Comparison of ENCODE assay signal across 13 cellular contexts in genomic region chr17:2351269-2351668, GRCh38. TPM values are rescaled to one million over a fixed set of nuclear protein-coding genes. Genes with fewer than 3 reads are reported as not detected.
DNase-seq lines count a peak whose midpoint lies in the region; ATAC-seq and TF ChIP-seq lines count a peak whose summit lies in the region.
"Had no signal": no experiment of that assay in that cellular context is flagged by ENCODE, and none has a peak within 500 bp of the region (broad histone marks: within the 10 kb centered on the region; RNA-seq: fewer than 3 reads in every experiment).

No MANE protein-coding gene starts in this region.

- no peak overlapping the region for H2AFZ ChIP-seq in neuronal stem cell (ENCODE audit: low read length)
- H2AFZ ChIP-seq: GM23338 had no signal

- H2BK120ac ChIP-seq in neuronal stem cell (ENCODE audit: low read depth, low read length): no peak overlapping the region

- H4K8ac ChIP-seq in neuronal stem cell (ENCODE audit: low read depth, low read length): peak overlapping the region; percentile 24

- ATAC-seq in stimulated activated naive CD8-positive, alpha-beta T cell treated with anti-CD3 and anti-CD28 coated beads, Interleukin-15, amount 100 ng/mL, for 72 hours: no peak
- ATAC-seq: GM23338 had no signal

- no peak for TF ChIP-seq CTCF in RWPE1 (conservative IDR thresholded peaks at IDR 0.05; ENCODE audit: low read depth)

- peak overlapping the region; percentile 34 for H3K9ac ChIP-seq in neuronal stem cell (ENCODE audit: low read depth, low read length, poor library complexity)

- H3K23ac ChIP-seq in neuronal stem cell (ENCODE audit: low read depth, low read length, poor library complexity): peak overlapping the region; percentile 58

- no peaks in the 10 kb centered on the region for H3K36me3 Mint-ChIP-seq in activated CD4-positive, alpha-beta memory T cell treated with anti-CD3 and anti-CD28 coated beads, Interleukin-2, amount 10 ng/mL, durations not matched to agents 7 days and 5 days (ENCODE audit: low read depth)
- H3K36me3 Mint-ChIP-seq: CD4-positive, CD25-positive, alpha-beta regulatory T cell had no signal

- peak overlapping the region; percentile 95 for H2BK12ac ChIP-seq in neuronal stem cell (ENCODE audit: low read length)

- peak overlapping the region; percentile 38 for H3K14ac ChIP-seq in neuronal stem cell (ENCODE audit: low read length)

- peak overlapping the region; percentile 90 for H4K91ac ChIP-seq in neuronal stem cell (ENCODE audit: low read depth, low read length, poor library complexity)

- no peak overlapping the region for H3K27ac Mint-ChIP-seq in stimulated activated naive CD8-positive, alpha-beta T cell treated with anti-CD3 and anti-CD28 coated beads, Interleukin-15, amount 100 ng/mL, for 72 hours
- no peak overlapping the region for H3K27ac Mint-ChIP-seq in activated CD4-positive, alpha-beta memory T cell treated with anti-CD3 and anti-CD28 coated beads, Interleukin-2, amount 10 ng/mL, durations not matched to agents 7 days and 5 days
- H3K27ac Mint-ChIP-seq: CD4-positive, CD25-positive, alpha-beta regulatory T cell had no signal

- peak overlapping the region; percentile 69 for H3K4ac ChIP-seq in neuronal stem cell (ENCODE audit: low read length)

- H3K4me2 ChIP-seq in neuronal stem cell (ENCODE audit: insufficient read depth, low read length, poor library complexity, severe bottlenecking): no peak overlapping the region
- H3K4me2 ChIP-seq: GM23338 had no signal

- DNase-seq in RWPE1 (ENCODE audit: low spot score) (no peak), ecto neural progenitor cell (ENCODE audit: low spot score) (peak; percentile 42), neuronal stem cell (ENCODE audit: low spot score) (no peak)
- no peak for DNase-seq in stimulated activated naive CD8-positive, alpha-beta T cell treated with anti-CD3 and anti-CD28 coated beads, Interleukin-15, amount 100 ng/mL, for 72 hours
- no peak for DNase-seq in activated CD8-positive, alpha-beta memory T cell treated with anti-CD3 and anti-CD28 coated beads, Interleukin-2, amount 50 U/mL, for 48 hours
- DNase-seq in activated CD4-positive, alpha-beta memory T cell treated with anti-CD3 and anti-CD28 coated beads, Interleukin-2, amount 10 ng/mL, durations not matched to agents 7 days and 5 days: no peak
- DNase-seq: BE2C; C1 segment of cervical spinal cord; Caco-2; CD4-positive, CD25-positive, alpha-beta regulatory T cell; HCEC 1CT; IMR-90 had no signal

- H3K18ac ChIP-seq in neuronal stem cell (ENCODE audit: low read length): peak overlapping the region; percentile 91

- no peaks in the 10 kb centered on the region for H3K27me3 ChIP-seq in neuronal stem cell (ENCODE audit: control insufficient read depth in 3 of 3, insufficient read depth in 3 of 3, low read depth in 1 of 3, low read length in 3 of 3)
- H3K27me3 ChIP-seq: BE2C had no signal

- peaks cover 26% of the 10 kb centered on the region for H3K4me1 Mint-ChIP-seq in stimulated activated naive CD8-positive, alpha-beta T cell treated with anti-CD3 and anti-CD28 coated beads, Interleukin-15, amount 100 ng/mL, for 72 hours
- peaks cover 17% of the 10 kb centered on the region for H3K4me1 Mint-ChIP-seq in activated CD4-positive, alpha-beta memory T cell treated with anti-CD3 and anti-CD28 coated beads, Interleukin-2, amount 10 ng/mL, durations not matched to agents 7 days and 5 days

- H2AK5ac ChIP-seq in neuronal stem cell (ENCODE audit: low read depth, low read length): peak overlapping the region; percentile 94

- H3K9me3 Mint-ChIP-seq in stimulated activated naive CD8-positive, alpha-beta T cell treated with anti-CD3 and anti-CD28 coated beads, Interleukin-15, amount 100 ng/mL, for 72 hours: no peaks in the 10 kb centered on the region
- no peaks in the 10 kb centered on the region for H3K9me3 Mint-ChIP-seq in activated CD4-positive, alpha-beta memory T cell treated with anti-CD3 and anti-CD28 coated beads, Interleukin-2, amount 10 ng/mL, durations not matched to agents 7 days and 5 days
- H3K9me3 Mint-ChIP-seq: CD4-positive, CD25-positive, alpha-beta regulatory T cell; GM23338 had no signal

- WGBS in neuronal stem cell (ENCODE audit: extremely low coverage in 2 of 2, insufficient read length in 2 of 2, insufficient replicate concordance in 1 of 2), 2 donors: no CpG with 5 or more reads among the region's 6 CpGs

- no peaks in the 10 kb centered on the region for H3K9me3 ChIP-seq in neuronal stem cell (replicated peaks in 1 of 2; ENCODE audit: control insufficient read depth in 2 of 2, insufficient read depth in 1 of 2, low read depth in 1 of 2, low read length in 2 of 2)
- H3K9me3 ChIP-seq: BE2C, Caco-2 had no signal

- no peak overlapping the region for H2BK15ac ChIP-seq in neuronal stem cell (ENCODE audit: low read length)

- peak overlapping the region; percentile 52; the same call in 1 of the 2 replicates for H3K27ac ChIP-seq in RWPE1
- H3K27ac ChIP-seq in neuronal stem cell (replicated peaks; ENCODE audit: low read length): peak overlapping the region; percentile 37

- CTCF ChIA-PET in RWPE1 (lab: Yijun Ruan, JAX): interaction anchor here (0.6 kb wide), 2 partner anchors 10 to 254 kb away, joined by 3 read pairs; no protein-coding TSS in a partner anchor
- CTCF ChIA-PET in activated CD4-positive, alpha-beta memory T cell treated with anti-CD3 and anti-CD28 coated beads, Interleukin-2, amount 10 ng/mL, durations not matched to agents 7 days and 5 days (lab: Charles Lee): no interaction called here

- peaks cover 3% of the 10 kb centered on the region for H3K79me1 ChIP-seq in neuronal stem cell (ENCODE audit: low read depth, low read length)

- H3K4me3 Mint-ChIP-seq in stimulated activated naive CD8-positive, alpha-beta T cell treated with anti-CD3 and anti-CD28 coated beads, Interleukin-15, amount 100 ng/mL, for 72 hours: no peak overlapping the region
- no peak overlapping the region for H3K4me3 Mint-ChIP-seq in activated CD4-positive, alpha-beta memory T cell treated with anti-CD3 and anti-CD28 coated beads, Interleukin-2, amount 10 ng/mL, durations not matched to agents 7 days and 5 days
- H3K4me3 Mint-ChIP-seq: CD4-positive, CD25-positive, alpha-beta regulatory T cell; GM23338 had no signal

- POLR2A ChIA-PET in RWPE1 (lab: Yijun Ruan, JAX; ENCODE audit: low non-redundant PET): no interaction called here
- POLR2A ChIA-PET in activated CD4-positive, alpha-beta memory T cell treated with anti-CD3 and anti-CD28 coated beads, Interleukin-2, amount 10 ng/mL, durations not matched to agents 7 days and 5 days (lab: Charles Lee): interaction anchor here (1.2 kb wide), 1 partner anchor 15 kb away, joined by 4 read pairs; the partner anchor contains the start of gene TSR1

- peak overlapping the region; percentile 59 for H2BK5ac ChIP-seq in neuronal stem cell (ENCODE audit: low read length)

- H3K27me3 Mint-ChIP-seq in stimulated activated naive CD8-positive, alpha-beta T cell treated with anti-CD3 and anti-CD28 coated beads, Interleukin-15, amount 100 ng/mL, for 72 hours: no peaks in the 10 kb centered on the region
- no peaks in the 10 kb centered on the region for H3K27me3 Mint-ChIP-seq in activated CD4-positive, alpha-beta memory T cell treated with anti-CD3 and anti-CD28 coated beads, Interleukin-2, amount 10 ng/mL, durations not matched to agents 7 days and 5 days
- H3K27me3 Mint-ChIP-seq: CD4-positive, CD25-positive, alpha-beta regulatory T cell had no signal

- H3K36me3 ChIP-seq in neuronal stem cell (replicated peaks in 1 of 2; ENCODE audit: control insufficient read depth in 2 of 2, insufficient read depth in 2 of 2, low read length in 2 of 2): peaks cover 2 to 8% of the 10 kb centered on the region in 2 donors
- H3K36me3 ChIP-seq: BE2C had no signal

- H3K4me3 ChIP-seq in neuronal stem cell (ENCODE audit: low read length in 2 of 2): no peak overlapping the region
- H3K4me3 ChIP-seq: GM23338 had no signal

- H3K4me1 ChIP-seq in neuronal stem cell (ENCODE audit: control insufficient read depth in 2 of 2, insufficient read depth in 1 of 2, low read depth in 1 of 2, low read length in 2 of 2): peaks cover 20 to 22% of the 10 kb centered on the region in 2 donors

RNA-seq across cellular contexts. Expression of gene SGSM2, which starts 14.0 kb away (rescaled TPM):
- polyA plus RNA-seq in neuronal stem cell (2013, experiment 1 of 2): 69.6 TPM
- polyA plus RNA-seq in neuronal stem cell (2013, experiment 2 of 2): 67.4 TPM
- total RNA-seq in activated CD4-positive, alpha-beta memory T cell treated with anti-CD3 and anti-CD28 coated beads, Interleukin-2, amount 10 ng/mL, durations not matched to agents 7 days and 5 days: 10 to 100 TPM; 45.4 to 49.4 TPM

RNA-seq across cellular contexts. Expression of gene TSR1, which starts 15.0 kb away (rescaled TPM):
- polyA plus RNA-seq in neuronal stem cell (2013, experiment 1 of 2): 13.1 TPM
- polyA plus RNA-seq in neuronal stem cell (2013, experiment 2 of 2): 13.0 TPM
- 10 to 100 TPM; 22.5 to 23.5 TPM for total RNA-seq in activated CD4-positive, alpha-beta memory T cell treated with anti-CD3 and anti-CD28 coated beads, Interleukin-2, amount 10 ng/mL, durations not matched to agents 7 days and 5 days

RNA-seq across cellular contexts. Expression of gene SRR, which starts 47.5 kb away (rescaled TPM):
- 20.5 TPM for polyA plus RNA-seq in neuronal stem cell (2013, experiment 1 of 2)
- polyA plus RNA-seq in neuronal stem cell (2013, experiment 2 of 2): 21.3 TPM
- total RNA-seq in activated CD4-positive, alpha-beta memory T cell treated with anti-CD3 and anti-CD28 coated beads, Interleukin-2, amount 10 ng/mL, durations not matched to agents 7 days and 5 days: 10 to 100 TPM; 19.3 to 19.5 TPM

RNA-seq across cellular contexts. Expression of gene SMG6, which starts 47.7 kb away (rescaled TPM):
- 16.6 TPM for polyA plus RNA-seq in neuronal stem cell (2013, experiment 1 of 2)
- 16.4 TPM for polyA plus RNA-seq in neuronal stem cell (2013, experiment 2 of 2)
- 10 to 100 TPM; 37.8 to 38.7 TPM for total RNA-seq in activated CD4-positive, alpha-beta memory T cell treated with anti-CD3 and anti-CD28 coated beads, Interleukin-2, amount 10 ng/mL, durations not matched to agents 7 days and 5 days

RNA-seq across cellular contexts. Expression of gene MNT, which starts 49.6 kb away (rescaled TPM):
- 14.3 TPM for polyA plus RNA-seq in neuronal stem cell (2013, experiment 1 of 2)
- polyA plus RNA-seq in neuronal stem cell (2013, experiment 2 of 2): 15.1 TPM
- total RNA-seq in activated CD4-positive, alpha-beta memory T cell treated with anti-CD3 and anti-CD28 coated beads, Interleukin-2, amount 10 ng/mL, durations not matched to agents 7 days and 5 days: 10 to 100 TPM; 29.1 to 29.9 TPM
